Comparison of ENCODE assay signal across 11 cellular contexts in the genomic region with DNA sequence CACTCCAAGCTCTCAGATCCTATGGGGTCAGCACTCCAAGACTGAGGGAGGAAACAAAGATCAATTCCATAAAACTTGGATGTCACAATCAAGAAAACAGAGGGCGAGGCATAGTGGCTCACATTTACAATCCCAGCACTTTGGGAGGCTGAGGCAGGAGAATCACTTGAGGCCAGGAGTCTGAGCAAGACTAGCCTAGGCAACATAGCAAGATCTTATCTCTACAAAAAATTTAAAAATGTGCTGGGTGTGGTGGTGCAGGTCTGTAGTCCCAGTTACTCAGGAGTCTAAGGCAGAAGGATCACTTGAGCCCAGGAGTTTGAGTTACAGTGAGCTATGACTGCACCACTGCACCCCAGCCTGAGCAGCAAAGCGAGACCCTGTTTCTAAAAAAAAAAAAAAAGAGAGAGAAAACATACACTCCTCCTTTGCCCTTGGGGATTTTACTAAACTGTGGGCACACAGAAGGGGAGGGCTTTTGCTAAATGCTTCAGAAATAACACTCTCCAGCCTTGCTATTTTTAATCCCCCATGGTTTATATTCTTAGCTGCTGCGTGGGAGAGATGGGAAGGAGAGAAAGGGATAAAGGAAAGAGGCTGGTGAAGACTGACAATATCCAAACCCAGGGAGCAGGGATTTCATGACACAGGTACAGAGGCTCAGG. TPM values are rescaled to one million over a fixed set of nuclear protein-coding genes. Genes with fewer than 3 reads are reported as not detected.
DNase-seq lines count a peak whose midpoint lies in the region; ATAC-seq and TF ChIP-seq lines count a peak whose summit lies in the region.
"Had no signal": no experiment of that assay in that cellular context is flagged by ENCODE, and none has a peak within 500 bp of the region (broad histone marks: within the 10 kb centered on the region; RNA-seq: fewer than 3 reads in every experiment).

No MANE protein-coding gene starts in this region.

- no peak for TF ChIP-seq CTCF in DOHH2 (IDR thresholded peaks at IDR 0.05; ENCODE audit: low read depth, low read length, poor library complexity, severe bottlenecking)
- no peak for TF ChIP-seq CTCF in activated B cell treated with CpG ODN at 0.5 μM for 24 hours (IDR thresholded peaks at IDR 0.05)
- TF ChIP-seq CTCF in fibroblast of lung (conservative IDR thresholded peaks at IDR 0.05 in 1 of 2, IDR thresholded peaks at IDR 0.05 in 1 of 2; ENCODE audit: low read depth in 1 of 2, low read length in 2 of 2), result no peak
- no peak for TF ChIP-seq CTCF in smooth muscle cell (IDR thresholded peaks at IDR 0.05; ENCODE audit: borderline replicate concordance, insufficient read depth, poor library complexity, severe bottlenecking)
- no peak for TF ChIP-seq CTCF in type B pancreatic cell (conservative IDR thresholded peaks at IDR 0.05)

- no peaks in the 10 kb centered on the region for H3K9me2 ChIP-seq in DOHH2 (replicated peaks; ENCODE audit: control insufficient read depth, low read length)

- CTCF ChIA-PET in activated B cell treated with CpG ODN at 0.5 μM for 24 hours (lab: Charles Lee), result interaction anchor here (0.9 to 2.6 kb wide), 4 partner anchors 14 to 28 kb away, joined by 3 to 16 read pairs (median 5); no protein-coding TSS in a partner anchor

- no peaks in the 10 kb centered on the region for H3K9me3 ChIP-seq in DOHH2 (ENCODE audit: control insufficient read depth, insufficient read depth, low read length)
- no peaks in the 10 kb centered on the region for H3K9me3 ChIP-seq in fibroblast of lung (ENCODE audit: control insufficient read depth, insufficient read depth, low read depth, low read length)
- H3K9me3 ChIP-seq in smooth muscle cell (replicated peaks; ENCODE audit: low read depth), result no peaks in the 10 kb centered on the region

- H3K27me3 ChIP-seq in DOHH2 (ENCODE audit: control insufficient read depth, low read length) (no peaks in the 10 kb centered on the region), fibroblast of lung (ENCODE audit: control insufficient read depth, insufficient read depth, low read length) (no peaks in the 10 kb centered on the region), smooth muscle cell (ENCODE audit: low read depth) (no peaks in the 10 kb centered on the region)

- peak overlapping the region; percentile 26 for H3K4me3 ChIP-seq in DOHH2 (ENCODE audit: low read length)
- H3K4me3 ChIP-seq in fibroblast of lung (replicated peaks in 1 of 4; ENCODE audit: control extremely low read depth in 1 of 4, insufficient read depth in 1 of 4, low read depth in 3 of 4, low read length in 4 of 4), result no peak overlapping the region
- H3K4me3 ChIP-seq in smooth muscle cell, result no peak overlapping the region

- no peaks in the 10 kb centered on the region for H4K20me1 ChIP-seq in DOHH2 (ENCODE audit: control insufficient read depth, insufficient read depth, low read depth, low read length)
- peaks cover 1% of the 10 kb centered on the region for H4K20me1 ChIP-seq in fibroblast of lung (ENCODE audit: control insufficient read depth, extremely low read depth, insufficient read depth, low read length)
- peaks cover 44% of the 10 kb centered on the region for H4K20me1 ChIP-seq in smooth muscle cell (ENCODE audit: low read depth)

- H3K4me1 Mint-ChIP-seq in activated B cell treated with CpG ODN at 0.5 μM for 24 hours (peaks cover 52% of the 10 kb centered on the region), type B pancreatic cell (ENCODE audit: unreplicated experiment) (peaks cover 3% of the 10 kb centered on the region)

- H3K4me2 ChIP-seq in DOHH2 (ENCODE audit: low read length) (peak overlapping the region; percentile 56), fibroblast of lung (ENCODE audit: extremely low read depth, insufficient read depth, low read length) (no peak overlapping the region), smooth muscle cell (peak overlapping the region; percentile 36)

- H3K36me3 ChIP-seq in DOHH2 (ENCODE audit: control insufficient read depth, low read length) (peaks cover 85% of the 10 kb centered on the region), fibroblast of lung (ENCODE audit: control insufficient read depth, insufficient read depth, low read length) (peaks cover 42% of the 10 kb centered on the region), smooth muscle cell (ENCODE audit: low read depth) (peaks cover 8% of the 10 kb centered on the region)

- no peaks in the 10 kb centered on the region for H3K9me3 Mint-ChIP-seq in activated B cell treated with CpG ODN at 0.5 μM for 24 hours
- no peaks in the 10 kb centered on the region for H3K9me3 Mint-ChIP-seq in type B pancreatic cell

- H3K79me2 ChIP-seq in DOHH2 (ENCODE audit: control insufficient read depth, low read length) (peaks cover 22% of the 10 kb centered on the region), fibroblast of lung (ENCODE audit: control insufficient read depth, insufficient read depth, low read length) (peaks cover 9% of the 10 kb centered on the region), smooth muscle cell (ENCODE audit: low read depth) (peaks cover 7% of the 10 kb centered on the region)

- H3K4me3 Mint-ChIP-seq in activated B cell treated with CpG ODN at 0.5 μM for 24 hours, result peak overlapping the region; percentile 66
- H3K4me3 Mint-ChIP-seq in type B pancreatic cell, result no peak overlapping the region

- DNase-seq in activated B cell treated with CpG ODN at 0.5 μM for 24 hours (no peak), fibroblast of lung (ENCODE audit: low read depth in 2 of 2) (no peak), smooth muscle cell (lab: John Stamatoyannopoulos, UW; ENCODE audit: unreplicated experiment) (no peak), type B pancreatic cell (ENCODE audit: extremely low spot score, unreplicated experiment) (no peak), cerebellar nuclear complex (lab: John Stamatoyannopoulos, UW) (no peak), cerebellum (ENCODE audit: low spot score) (no peak)
- DNase-seq: NCI-H526 had no signal

- H3K27ac Mint-ChIP-seq in activated B cell treated with CpG ODN at 0.5 μM for 24 hours (peak overlapping the region; percentile 85), type B pancreatic cell (no peak overlapping the region)

- POLR2A ChIA-PET in activated B cell treated with CpG ODN at 0.5 μM for 24 hours (lab: Charles Lee), result interaction anchor here (0.7 to 11.7 kb wide), 10 partner anchors 9 to 25 kb away, joined by 3 to 127 read pairs (median 8); a partner anchor contains a TSS

- H2AFZ ChIP-seq in fibroblast of lung (ENCODE audit: low read length), result no peak overlapping the region
- no peak overlapping the region for H2AFZ ChIP-seq in smooth muscle cell (ENCODE audit: low read depth)

- H3K27me3 Mint-ChIP-seq in activated B cell treated with CpG ODN at 0.5 μM for 24 hours (no peaks in the 10 kb centered on the region), type B pancreatic cell (no peaks in the 10 kb centered on the region)

- peak overlapping the region; percentile 54 for H3K27ac ChIP-seq in DOHH2 (ENCODE audit: low read depth, low read length)
- H3K27ac ChIP-seq in fibroblast of lung (ENCODE audit: insufficient read depth, low read length), result peak overlapping the region; percentile 61
- peak overlapping the region; percentile 65 for H3K27ac ChIP-seq in smooth muscle cell (ENCODE audit: low read depth)
- H3K27ac ChIP-seq: VCaP had no signal

- intact Hi-C loops in activated B cell treated with CpG ODN at 0.5 μM for 24 hours (cut with micrococcal nuclease), result loop anchor here (1.0 kb wide), 3 partner anchors 14 to 29 kb away; a partner anchor contains a TSS

- H3F3A ChIP-seq in DOHH2 (ENCODE audit: control insufficient read depth, insufficient read depth) (peaks cover 2% of the 10 kb centered on the region; the same call in 1 of the 2 replicates), smooth muscle cell (ENCODE audit: low read depth) (no peaks in the 10 kb centered on the region)

- H3K9ac ChIP-seq in fibroblast of lung (ENCODE audit: insufficient read depth, low read length), result no peak overlapping the region
- H3K9ac ChIP-seq in smooth muscle cell (ENCODE audit: low read depth), result no peak overlapping the region

- 64% methylated on average over 3 of the region's 3 CpGs for WGBS in smooth muscle cell (ENCODE audit: low lambda C conversion rate)

- H3K36me3 Mint-ChIP-seq in activated B cell treated with CpG ODN at 0.5 μM for 24 hours (ENCODE audit: low read depth) (peaks cover 85% of the 10 kb centered on the region), type B pancreatic cell (peaks cover 20% of the 10 kb centered on the region)

- ATAC-seq in activated B cell treated with CpG ODN at 0.5 μM for 24 hours (ENCODE audit: low read depth) (peak; percentile 86), HG02678 (IDR thresholded peaks at IDR 0.05; ENCODE audit: unreplicated experiment) (no peak)

- H3K4me1 ChIP-seq in DOHH2 (ENCODE audit: control insufficient read depth, low read length) (peaks cover 43% of the 10 kb centered on the region), fibroblast of lung (ENCODE audit: control insufficient read depth, extremely low read depth, insufficient read depth, low read length) (peaks cover 20% of the 10 kb centered on the region), smooth muscle cell (ENCODE audit: low read depth) (peaks cover 4% of the 10 kb centered on the region)

RNA-seq across cellular contexts. Expression of a gene that starts 18.1 kb away (rescaled TPM):
- total RNA-seq in activated B cell treated with CpG ODN at 0.5 μM for 24 hours, result 188 and 207 TPM in 2 replicates
- 208 and 276 TPM in 2 replicates for total RNA-seq in fibroblast of lung
- 93.9 and 103 TPM in 2 replicates for polyA plus RNA-seq in fibroblast of lung
- 48.5 and 77.3 TPM in 2 replicates for polyA plus RNA-seq in fibroblast of lung (2012)
- 121 and 150 TPM in 2 replicates for polyA minus RNA-seq in fibroblast of lung (ENCODE audit: low replicate concordance)
- total RNA-seq in smooth muscle cell, result 30.2 and 58.0 TPM in 2 replicates
- 21.0 and 24.2 TPM in 2 replicates for polyA plus RNA-seq in smooth muscle cell
- 46.4 and 80.6 TPM in 2 replicates for total RNA-seq in type B pancreatic cell (ENCODE audit: low replicate concordance)
- total RNA-seq in cerebellum, result 78.8 TPM

RNA-seq across cellular contexts. Expression of a gene that starts 18.8 kb away (rescaled TPM):
- not detected in 2 replicates for total RNA-seq in activated B cell treated with CpG ODN at 0.5 μM for 24 hours
- total RNA-seq in fibroblast of lung, result not detected in 2 replicates
- polyA plus RNA-seq in fibroblast of lung, result not detected in 2 replicates
- polyA plus RNA-seq in fibroblast of lung (2012), result not detected in 2 replicates
- not detected in 2 replicates for polyA minus RNA-seq in fibroblast of lung (ENCODE audit: low replicate concordance)
- total RNA-seq in smooth muscle cell, result not detected in 2 replicates
- 0.66 and 1.5 TPM in 2 replicates for polyA plus RNA-seq in smooth muscle cell
- not detected in 2 replicates for total RNA-seq in type B pancreatic cell (ENCODE audit: low replicate concordance)
- total RNA-seq in cerebellum, result not detected
- total RNA-seq: omental fat pad had no signal

RNA-seq across cellular contexts. Expression of a gene that starts 26.0 kb away (rescaled TPM):
- total RNA-seq in activated B cell treated with CpG ODN at 0.5 μM for 24 hours (88.3 and 105 TPM in 2 replicates), fibroblast of lung (18.2 and 24.6 TPM in 2 replicates), smooth muscle cell (35.6 and 41.7 TPM in 2 replicates), type B pancreatic cell (ENCODE audit: low replicate concordance) (42.5 and 57.8 TPM in 2 replicates), cerebellum (43.2 TPM)
- polyA plus RNA-seq in fibroblast of lung (19.5 and 25.4 TPM in 2 replicates), smooth muscle cell (14.9 and 18.3 TPM in 2 replicates)
- 9.0 and 10.4 TPM in 2 replicates for polyA plus RNA-seq in fibroblast of lung (2012)
- 4.9 and 22.7 TPM in 2 replicates for polyA minus RNA-seq in fibroblast of lung (ENCODE audit: low replicate concordance)

RNA-seq across cellular contexts. Expression of a gene that starts 49.1 kb away (rescaled TPM):
- 32.7 and 38.6 TPM in 2 replicates for total RNA-seq in activated B cell treated with CpG ODN at 0.5 μM for 24 hours
- 25.2 and 33.4 TPM in 2 replicates for total RNA-seq in fibroblast of lung
- 51.0 and 56.8 TPM in 2 replicates for polyA plus RNA-seq in fibroblast of lung
- 27.7 and 28.5 TPM in 2 replicates for polyA plus RNA-seq in fibroblast of lung (2012)
- polyA minus RNA-seq in fibroblast of lung (ENCODE audit: low replicate concordance), result 7.9 and 10.4 TPM in 2 replicates
- 59.6 and 65.3 TPM in 2 replicates for total RNA-seq in smooth muscle cell
- 63.6 and 64.4 TPM in 2 replicates for polyA plus RNA-seq in smooth muscle cell
- total RNA-seq in type B pancreatic cell (ENCODE audit: low replicate concordance), result 35.3 and 45.4 TPM in 2 replicates
- total RNA-seq in cerebellum, result 26.2 TPM
